37 cellular contexts compared by ENCODE assay signal in the genomic region with DNA sequence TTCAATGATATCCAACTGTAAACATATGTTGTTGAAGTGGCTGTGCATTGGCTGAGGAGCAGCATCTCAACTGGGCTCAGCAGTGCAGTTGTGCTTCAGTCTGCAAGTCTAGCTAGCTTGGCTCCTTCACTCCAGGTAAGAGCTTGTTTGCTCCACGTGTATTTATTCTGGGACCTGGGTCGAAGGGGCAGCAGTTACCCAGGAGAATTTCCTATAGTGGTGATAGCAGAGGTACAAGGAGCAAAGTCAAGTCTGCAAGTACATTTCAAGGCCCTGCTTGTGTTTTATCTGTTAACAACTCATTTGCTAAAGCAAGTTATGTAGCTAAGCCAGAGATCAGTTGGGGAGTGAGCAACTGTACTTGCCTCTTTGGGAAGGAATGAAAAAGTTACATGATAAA.
"Had no signal": no experiment of that assay in that cellular context is flagged by ENCODE, and none has a peak within 500 bp of the region (broad histone marks: within the 10 kb centered on the region; RNA-seq: fewer than 3 reads in every experiment).

No MANE protein-coding gene starts in this region.

- H3K27me3 Mint-ChIP-seq: brain had no signal

- H3K27ac Mint-ChIP-seq: activated B cell treated with CpG ODN at 0.5 μM for 24 hours; activated CD4-positive, alpha-beta memory T cell treated with anti-CD3 and anti-CD28 coated beads for 36 hours; activated CD4-positive, alpha-beta T cell treated with anti-CD3 and anti-CD28 coated beads, Interleukin-2, amount 10 ng/mL, durations not matched to agents 24 days and 14 days; activated CD8-positive, alpha-beta T cell treated with anti-CD3 and anti-CD28 coated beads for 36 hours; activated naive CD4-positive, alpha-beta T cell treated with anti-CD3 and anti-CD28 coated beads for 36 hours; activated naive CD4-positive, alpha-beta T cell treated with anti-CD3 and anti-CD28 coated beads, Interleukin-2, amount 50 U/mL, for 72 hours; activated naive CD8-positive, alpha-beta T cell treated with anti-CD3 and anti-CD28 coated beads for 36 hours; activated T-cell treated with anti-CD3 and anti-CD28 coated beads, Interleukin-2, amount 50 U/mL, for 72 hours; activated T-helper 1 cell treated with anti-CD3 and anti-CD28 coated beads, Interleukin-12 subunit alpha, Interleukin-12 subunit beta, Interleukin-2, Interleukin-4 antibody, amounts not matched to agents 30 ng/mL and 10 ng/mL and 1 ng/mL, durations not matched to agents 14 hours and 24 hours and 36 hours; activated T-helper 17 cell treated with anti-CD3 and anti-CD28 coated beads, Interleukin-2, amount 50 U/mL, for 72 hours; brain; T-helper 1 cell treated with Interleukin-12 subunit alpha and Interleukin-12 subunit beta and Interleukin-4 antibody, amounts not matched to agents 30 μg/mL and 1 μg/mL, for 36 hours; T-helper 2 cell treated with Interferon-gamma antibody and Interleukin-4, amounts not matched to agents 5 μg/mL and 100 μg/mL, for 36 hours had no signal

- H3K4me1 Mint-ChIP-seq: activated B cell treated with CpG ODN at 0.5 μM for 24 hours; activated CD4-positive, alpha-beta T cell treated with anti-CD3 and anti-CD28 coated beads, Interleukin-2, amount 10 ng/mL, durations not matched to agents 24 days and 14 days; activated naive CD8-positive, alpha-beta T cell treated with anti-CD3 and anti-CD28 coated beads for 36 hours; activated T-helper 17 cell treated with anti-CD3 and anti-CD28 coated beads, Interleukin-2, amount 50 U/mL, for 72 hours; central memory CD8-positive, alpha-beta T cell had no signal

- H3K4me3 ChIP-seq: adrenal gland, ascending aorta, cardiac muscle cell had no signal

- H3K4me1 ChIP-seq: adrenal gland, ascending aorta had no signal

- FAIRE-seq: bronchial epithelial cell, TTC549 had no signal

- H3K36me3 ChIP-seq: cardiac muscle cell had no signal

- H3K9me3 ChIP-seq: adrenal gland, ascending aorta had no signal

- H3K36me3 Mint-ChIP-seq: activated CD4-positive, alpha-beta memory T cell treated with anti-CD3 and anti-CD28 coated beads for 36 hours; activated naive CD4-positive, alpha-beta T cell treated with anti-CD3 and anti-CD28 coated beads, Interleukin-2, amount 50 U/mL, for 72 hours; activated naive CD8-positive, alpha-beta T cell treated with anti-CD3 and anti-CD28 coated beads for 36 hours had no signal

- H3K9me3 Mint-ChIP-seq: activated B cell treated with CpG ODN at 0.5 μM for 24 hours; activated CD4-positive, alpha-beta memory T cell treated with anti-CD3 and anti-CD28 coated beads for 36 hours; activated CD4-positive, alpha-beta T cell treated with anti-CD3 and anti-CD28 coated beads, Interleukin-2, amount 10 ng/mL, durations not matched to agents 24 days and 14 days; activated CD8-positive, alpha-beta T cell treated with anti-CD3 and anti-CD28 coated beads for 36 hours; activated naive CD4-positive, alpha-beta T cell treated with anti-CD3 and anti-CD28 coated beads for 36 hours; activated naive CD4-positive, alpha-beta T cell treated with anti-CD3 and anti-CD28 coated beads, Interleukin-2, amount 50 U/mL, for 72 hours; activated naive CD8-positive, alpha-beta T cell treated with anti-CD3 and anti-CD28 coated beads for 36 hours; activated T-cell treated with anti-CD3 and anti-CD28 coated beads, Interleukin-2, amount 50 U/mL, for 4 hours; activated T-cell treated with anti-CD3 and anti-CD28 coated beads, Interleukin-2, amount 50 U/mL, for 72 hours; activated T-helper 1 cell treated with anti-CD3 and anti-CD28 coated beads, Interleukin-12 subunit alpha, Interleukin-12 subunit beta, Interleukin-2, Interleukin-4 antibody, amounts not matched to agents 30 ng/mL and 10 ng/mL and 1 ng/mL, durations not matched to agents 14 hours and 24 hours and 36 hours; activated T-helper 17 cell treated with anti-CD3 and anti-CD28 coated beads, Interleukin-2, amount 50 U/mL, for 72 hours; brain; central memory CD8-positive, alpha-beta T cell; T-helper 1 cell treated with Interleukin-12 subunit alpha and Interleukin-12 subunit beta and Interleukin-4 antibody, amounts not matched to agents 30 μg/mL and 1 μg/mL, for 36 hours; T-helper 2 cell treated with Interferon-gamma antibody and Interleukin-4, amounts not matched to agents 5 μg/mL and 100 μg/mL, for 36 hours had no signal

- H3K27ac ChIP-seq: adrenal gland, ascending aorta, cardiac muscle cell, VCaP had no signal

- H3K27me3 ChIP-seq: adrenal gland, ascending aorta, cardiac muscle cell had no signal

- H3K4me3 Mint-ChIP-seq: activated B cell treated with CpG ODN at 0.5 μM for 24 hours; activated CD4-positive, alpha-beta memory T cell treated with anti-CD3 and anti-CD28 coated beads for 36 hours; activated CD4-positive, alpha-beta T cell treated with anti-CD3 and anti-CD28 coated beads, Interleukin-2, amount 10 ng/mL, durations not matched to agents 24 days and 14 days; activated CD8-positive, alpha-beta T cell treated with anti-CD3 and anti-CD28 coated beads for 36 hours; activated naive CD4-positive, alpha-beta T cell treated with anti-CD3 and anti-CD28 coated beads for 36 hours; activated naive CD8-positive, alpha-beta T cell treated with anti-CD3 and anti-CD28 coated beads for 36 hours; activated T-cell treated with anti-CD3 and anti-CD28 coated beads, Interleukin-2, amount 50 U/mL, for 4 hours; activated T-cell treated with anti-CD3 and anti-CD28 coated beads, Interleukin-2, amount 50 U/mL, for 72 hours; activated T-helper 1 cell treated with anti-CD3 and anti-CD28 coated beads, Interleukin-12 subunit alpha, Interleukin-12 subunit beta, Interleukin-2, Interleukin-4 antibody, amounts not matched to agents 30 ng/mL and 10 ng/mL and 1 ng/mL, durations not matched to agents 14 hours and 24 hours and 36 hours; activated T-helper 17 cell treated with anti-CD3 and anti-CD28 coated beads, Interleukin-2, amount 50 U/mL, for 72 hours; brain; central memory CD8-positive, alpha-beta T cell; T-helper 1 cell treated with Interleukin-12 subunit alpha and Interleukin-12 subunit beta and Interleukin-4 antibody, amounts not matched to agents 30 μg/mL and 1 μg/mL, for 36 hours; T-helper 2 cell treated with Interferon-gamma antibody and Interleukin-4, amounts not matched to agents 5 μg/mL and 100 μg/mL, for 36 hours had no signal

- DNase-seq: activated B cell treated with CpG ODN at 0.5 μM for 24 hours; activated CD4-positive, alpha-beta memory T cell treated with anti-CD3 and anti-CD28 coated beads for 36 hours; activated CD4-positive, alpha-beta T cell treated with anti-CD3 and anti-CD28 coated beads for 4 hours; activated CD4-positive, alpha-beta T cell treated with anti-CD3 and anti-CD28 coated beads, Interleukin-2, amount 10 ng/mL, durations not matched to agents 24 days and 14 days; activated CD4-positive, alpha-beta T cell treated with anti-CD3 and anti-CD28 coated beads, Interleukin-2, amount 50 U/mL, for 1 hour; activated CD4-positive, alpha-beta T cell treated with anti-CD3 and anti-CD28 coated beads, Interleukin-2, amount 50 U/mL, for 4 hours; activated CD4-positive, CD25-positive, alpha-beta regulatory T cell treated with anti-CD3 and anti-CD28 coated beads, Interleukin-2, amount 50 U/mL, for 72 hours; activated CD8-positive, alpha-beta memory T cell treated with anti-CD3 and anti-CD28 coated beads, Interleukin-2, amount 50 U/mL, for 4 hours; activated CD8-positive, alpha-beta T cell treated with anti-CD3 and anti-CD28 coated beads for 36 hours; activated effector memory CD4-positive, alpha-beta T cell treated with anti-CD3 and anti-CD28 coated beads, Interleukin-2, amount 50 U/mL, for 16 hours; activated gamma-delta T cell treated with Interleukin-2 at 50 U/mL for 16 hours; activated naive CD4-positive, alpha-beta T cell; activated naive CD4-positive, alpha-beta T cell treated with anti-CD3 and anti-CD28 coated beads for 36 hours; activated naive CD4-positive, alpha-beta T cell treated with anti-CD3 and anti-CD28 coated beads, Interleukin-2, amount 50 U/mL, for 16 hours; activated naive CD8-positive, alpha-beta T cell treated with anti-CD3 and anti-CD28 coated beads for 36 hours; activated T-cell treated with anti-CD3 and anti-CD28 coated beads for 4 hours; activated T-cell treated with anti-CD3 and anti-CD28 coated beads, Interleukin-2, amount 50 U/mL, for 1 hour; activated T-cell treated with anti-CD3 and anti-CD28 coated beads, Interleukin-2, amount 50 U/mL, for 4 hours; activated T-cell treated with anti-CD3 and anti-CD28 coated beads, Interleukin-2, amount 50 U/mL, for 72 hours; adrenal gland; amniotic stem cell; caudate nucleus; T-helper 1 cell; T-helper 2 cell; T-helper 9 cell had no signal
